In the genomic region with DNA sequence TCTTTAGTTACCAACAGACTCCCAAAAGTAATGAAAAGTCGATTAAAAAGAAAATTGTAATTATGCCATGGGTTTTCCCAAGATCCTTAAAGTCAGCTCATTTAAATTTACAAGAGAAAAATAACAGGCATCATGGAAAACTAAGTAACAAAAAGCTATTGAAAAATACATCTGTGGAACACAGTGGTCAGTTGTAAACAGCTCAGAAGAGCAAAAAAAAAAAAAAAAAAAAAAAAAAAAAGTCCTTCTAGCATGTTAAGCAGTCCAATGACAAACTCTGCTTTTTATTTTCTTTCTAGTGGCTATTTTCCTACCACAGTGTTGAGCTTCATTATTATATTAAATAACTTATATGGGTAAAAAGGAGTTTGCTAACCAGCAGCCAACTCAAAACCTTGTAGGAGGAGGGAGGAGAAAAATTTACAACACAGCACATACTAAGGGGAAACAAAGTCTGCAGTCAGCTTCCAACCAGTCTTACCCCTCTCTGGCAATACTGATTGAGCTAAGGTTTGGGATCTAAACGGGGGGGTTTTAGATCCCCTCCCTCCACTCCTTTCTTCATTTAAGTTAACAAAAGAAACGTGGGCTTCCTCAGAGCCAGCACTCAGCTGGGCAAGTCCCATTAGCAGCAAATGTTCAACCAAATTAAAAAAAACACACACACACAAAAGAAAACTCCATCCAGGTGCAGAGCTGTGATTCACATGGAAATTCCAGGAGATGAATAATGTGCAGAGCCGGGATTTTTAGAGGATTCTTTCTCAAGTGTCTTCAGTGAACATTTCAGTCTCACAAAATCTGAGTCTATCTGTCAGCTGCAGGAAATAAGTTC, we compare ENCODE assay signal across 17 cellular contexts. TPM values are rescaled to one million over a fixed set of nuclear protein-coding genes. Genes with fewer than 3 reads are reported as not detected.
A peak's percentile ranks its signal among the peaks of the same experiment; 100 is the strongest.
DNase-seq lines count a peak whose midpoint lies in the region; ATAC-seq, FAIRE-seq and TF ChIP-seq lines count a peak whose summit lies in the region.
"Had no signal": no experiment of that assay in that cellular context is flagged by ENCODE, and none has a peak within 500 bp of the region (broad histone marks: within the 10 kb centered on the region; RNA-seq: fewer than 3 reads in every experiment).

No MANE protein-coding gene starts in this region.

- DNase-seq in RWPE1 (ENCODE audit: low spot score) (peak; percentile 42), H1 (ENCODE audit: low read depth in 1 of 2, low spot score in 2 of 2) (no peak), medulla oblongata (ENCODE audit: extremely low spot score) (peak; percentile 32), SHP77 treated with DMSO at 0.1 percent for 48 hours (lab: John Stamatoyannopoulos, UW) (no peak)
- DNase-seq: activated CD8-positive, alpha-beta memory T cell treated with anti-CD3 and anti-CD28 coated beads, Interleukin-2, amount 50 U/mL, for 4 hours; activated naive CD4-positive, alpha-beta T cell; BE2C; GDM1; GM23248; naive B cell; SHP77; stomach had no signal

- TF ChIP-seq RAD21 in H1 (IDR thresholded peaks at IDR 0.05 in 1 of 2, conservative IDR thresholded peaks at IDR 0.05 in 1 of 2; ENCODE audit: low read depth in 2 of 2, low read length in 2 of 2): no peak

- no peaks in the 10 kb centered on the region for H4K20me1 ChIP-seq in H1 (replicated peaks in 1 of 2; ENCODE audit: control insufficient read depth in 1 of 2, insufficient read depth in 2 of 2, low read length in 2 of 2)

- H3K56ac ChIP-seq in H1 (replicated peaks; ENCODE audit: insufficient read length, low read depth, low read length): no peak overlapping the region

- no peaks in the 10 kb centered on the region for H3K79me2 ChIP-seq in H1 (ENCODE audit: control insufficient read depth in 1 of 2, insufficient read depth in 2 of 2, low read length in 2 of 2)

- H3K9ac ChIP-seq in H1 (replicated peaks in 1 of 4; ENCODE audit: extremely low read depth in 1 of 4, low read depth in 3 of 4, low read length in 3 of 4): no peak overlapping the region; a peak in 1 of 7 replicates
- H3K9ac ChIP-seq: GM23248 had no signal

- no peaks in the 10 kb centered on the region; a peak in 1 of 8 replicates for H3K36me3 ChIP-seq in H1 (ENCODE audit: control insufficient read depth in 2 of 4, insufficient read depth in 4 of 4, low read length in 3 of 4)
- H3K36me3 ChIP-seq: BE2C had no signal

- peak overlapping the region in 1 of 2 experiments; percentile 12; a peak in 1 of 4 replicates for H3K4me2 ChIP-seq in H1 (ENCODE audit: insufficient read depth in 1 of 2, low read depth in 2 of 2, low read length in 2 of 2)

- peak overlapping the region in 1 of 4 experiments; percentile 21; a peak in 1 of 8 replicates for H3K4me3 ChIP-seq in H1 (ENCODE audit: extremely low read depth in 1 of 4, insufficient read depth in 2 of 4, low read depth in 3 of 4, low read length in 4 of 4)
- H3K4me3 ChIP-seq: GM23248, stomach had no signal

- H2AFZ ChIP-seq in H1 (ENCODE audit: low read length): 0 out of 2 replicates have a peak overlapping the region, but pooled peaks have one; percentile 6
- H2AFZ ChIP-seq: GM23248 had no signal

- no peak overlapping the region; the same call in 1 of the 2 replicates for H3K18ac ChIP-seq in H1 (ENCODE audit: extremely low read depth, low read length)

- H3K27ac ChIP-seq in RWPE1 (peak overlapping the region; percentile 87), H1 (ENCODE audit: low read depth, low read length) (peak overlapping the region; percentile 49; the same call in 1 of the 2 replicates), temporal lobe (ENCODE audit: low read depth, low read length) (peak overlapping the region; percentile 97)
- H3K27ac ChIP-seq: GM23248 had no signal

- WGBS in H1 (ENCODE audit: extremely low coverage in 1 of 2, insufficient coverage in 1 of 2, insufficient read length in 1 of 2, insufficient replicate concordance in 2 of 2, low coverage in 1 of 2, low lambda C conversion rate in 2 of 2, missing lambda C conversion rate in 1 of 2), 2 experiments: 21% methylated on average over 4 of the region's 4 CpGs; no CpG with 5 or more reads in 1 of the 2 experiments

- no peak overlapping the region for H2BK12ac ChIP-seq in H1 (ENCODE audit: low read depth, low read length)

- TF ChIP-seq EP300 in H1 (IDR thresholded peaks at IDR 0.05; ENCODE audit: borderline replicate concordance in 1 of 2, low read depth in 2 of 2, low read length in 2 of 2): no peak

- H3K9me3 ChIP-seq in H1 (ENCODE audit: insufficient read depth in 2 of 2, low read depth in 1 of 2, low read length in 1 of 2): peaks cover 0 to 3% of the 10 kb centered on the region in 2 experiments; a peak in 1 of 4 replicates
- H3K9me3 ChIP-seq: BE2C, stomach had no signal

- H4K8ac ChIP-seq in H1 (ENCODE audit: extremely low read depth, insufficient read depth, low read length): no peak overlapping the region

- TF ChIP-seq POLR2A in H1 (IDR thresholded peaks at IDR 0.05; ENCODE audit: control extremely low read depth in 1 of 2, low read depth in 2 of 2, low read length in 2 of 2): no peak

- TF ChIP-seq CTCF in RWPE1 (conservative IDR thresholded peaks at IDR 0.05; ENCODE audit: low read depth) (no peak), H1 (IDR thresholded peaks at IDR 0.05; ENCODE audit: control extremely low read depth in 1 of 3, insufficient read depth in 1 of 3, low read depth in 1 of 3, low read length in 3 of 3) (no peak)

- no peak overlapping the region for H3K14ac ChIP-seq in H1 (ENCODE audit: insufficient read length)

- ATAC-seq in GM21367 (IDR thresholded peaks at IDR 0.05; ENCODE audit: unreplicated experiment) (no peak), HG03342 (IDR thresholded peaks at IDR 0.05; ENCODE audit: unreplicated experiment) (no peak)

- H3K4me1 ChIP-seq in H1 (replicated peaks in 1 of 4; ENCODE audit: control insufficient read depth in 3 of 4, insufficient read depth in 4 of 4, low read length in 3 of 4): peaks cover 4 to 12% (median 8%) of the 10 kb centered on the region in 4 experiments
- H3K4me1 ChIP-seq: BE2C had no signal

- no peak overlapping the region for H4K91ac ChIP-seq in H1 (replicated peaks; ENCODE audit: insufficient read length, low read length)

- H2BK120ac ChIP-seq in H1 (replicated peaks; ENCODE audit: low read depth, low read length): no peak overlapping the region

- no peak overlapping the region for H3K4ac ChIP-seq in H1 (replicated peaks; ENCODE audit: insufficient read length, low read depth, low read length)

- H2BK15ac ChIP-seq in H1 (ENCODE audit: low read length): 0 out of 2 replicates have a peak overlapping the region, but pooled peaks have one; percentile 13

- H2BK20ac ChIP-seq in H1 (ENCODE audit: low read length): no peak overlapping the region

- no peak overlapping the region for H2AK5ac ChIP-seq in H1 (ENCODE audit: low read depth, low read length)

- H3K79me1 ChIP-seq in H1 (ENCODE audit: low read depth, low read length): no peaks in the 10 kb centered on the region

- H2BK5ac ChIP-seq in H1 (ENCODE audit: low read depth, low read length): no peak overlapping the region

- no peaks in the 10 kb centered on the region for H3K27me3 ChIP-seq in H1 (replicated peaks in 1 of 4; ENCODE audit: control insufficient read depth in 3 of 4, extremely low read depth in 1 of 4, insufficient read depth in 3 of 4, low read length in 3 of 4)
- H3K27me3 ChIP-seq: BE2C, stomach had no signal

- H3K23ac ChIP-seq in H1 (ENCODE audit: insufficient read length): no peak overlapping the region

- FAIRE-seq in H1 (lab: Jason Lieb, UNC): no peak
- FAIRE-seq: GM12892 had no signal

- H4K5ac ChIP-seq in H1 (ENCODE audit: insufficient read length, low read depth, low read length): peak overlapping the region; percentile 16

- H3K23me2 ChIP-seq in H1 (ENCODE audit: low read depth, low read length): no peaks in the 10 kb centered on the region

- CTCF ChIA-PET in RWPE1 (lab: Yijun Ruan, JAX) (no interaction called here), H1 (lab: Charles Lee; ENCODE audit: partially characterized antibody) (interaction anchor here (0.7 to 2.2 kb wide), 8 partner anchors 8 to 841 kb away, joined by 3 to 11 read pairs (median 4); no protein-coding TSS in a partner anchor)

- POLR2A ChIA-PET in RWPE1 (lab: Yijun Ruan, JAX; ENCODE audit: low non-redundant PET): no interaction called here
- POLR2A ChIA-PET in H1 (lab: Charles Lee; ENCODE audit: partially characterized antibody): interaction anchor here (0.8 to 1.4 kb wide), 4 partner anchors 14 to 766 kb away, joined by 3 read pairs; a partner anchor contains a TSS

TF ChIP-seq in H1, 55 proteins besides CTCF, POLR2A, EP300 and RAD21:
- no peak for TF ChIP-seq CBX8 (IDR thresholded peaks at IDR 0.05; ENCODE audit: borderline replicate concordance, low read depth, low read length)
- TF ChIP-seq CREB1 (IDR thresholded peaks at IDR 0.05): no peak
- TF ChIP-seq BACH1 (IDR thresholded peaks at IDR 0.05; ENCODE audit: low read length): no peak
- no peak for TF ChIP-seq RXRA (IDR thresholded peaks at IDR 0.05; ENCODE audit: insufficient read depth, low read depth, low read length)
- peak; percentile 81 for TF ChIP-seq TCF12 (IDR thresholded peaks at IDR 0.05; ENCODE audit: low read depth, low read length)

RNA-seq across cellular contexts. Expression of a gene that starts 44.7 kb away (rescaled TPM):
- total RNA-seq in H1 (2021; fragmentation: NEBNext Ultra II Directional; extraction: Animal tissue kit (Norgen Biotek cat#: 25700)): 4.6 and 4.7 TPM in 2 replicates
- 1.2 and 1.6 TPM in 2 replicates for polyA plus RNA-seq in H1 (2011; rRNA removed)
- polyA plus RNA-seq in H1 (2011; cell fraction: cytosol; rRNA removed): 1.4 TPM
- polyA plus RNA-seq in H1 (2011; cell fraction: nucleus; rRNA removed): 3.3 TPM
- polyA plus RNA-seq in H1 (2012, experiment 1 of 2): 2.1 to 3.4 TPM (median 2.5 TPM) in 4 replicates
- polyA plus RNA-seq in H1 (2012, experiment 2 of 2): 1.0 TPM
- polyA plus RNA-seq in H1 (2013, experiment 1 of 2): 2.8 TPM
- 2.4 TPM for polyA plus RNA-seq in H1 (2013, experiment 2 of 2)
- 6.9 and 7.9 TPM in 2 replicates for polyA minus RNA-seq in H1 (2011; rRNA and poly(A)+ RNA removed)
- polyA minus RNA-seq in H1 (2011; cell fraction: cytosol; rRNA and poly(A)+ RNA removed): 3.0 TPM
- 13.1 TPM for polyA minus RNA-seq in H1 (2011; cell fraction: nucleus; rRNA and poly(A)+ RNA removed)
- 26.8 TPM for total RNA-seq in temporal lobe
- total RNA-seq: GM23248, HT1080 had no signal

Comparison
In these comparisons a context has a peak if more than half of its experiments do, and no peak if none do; other contexts are left out.
1. DNase-seq: peak in RWPE1 (single experiment) and medulla oblongata (single experiment); none in H1 (0 of 2) and SHP77 treated with DMSO at 0.1 percent for 48 hours (single experiment).
2. Peak in every context shown above with its lines, with median percentiles within 50 percentile points of each other: H3K27ac ChIP-seq.